Comparison of ENCODE assay signal across 8 cellular contexts in genomic region chr20:34709044-34709835, GRCh38. TPM values are rescaled to one million over a fixed set of nuclear protein-coding genes. Genes with fewer than 3 reads are reported as not detected.
A peak's percentile ranks its signal among the peaks of the same experiment; 100 is the strongest.
DNase-seq lines count a peak whose midpoint lies in the region; ATAC-seq and TF ChIP-seq lines count a peak whose summit lies in the region.

No MANE protein-coding gene starts in this region.

- no peak for TF ChIP-seq CTCF in glutamatergic neuron (IDR thresholded peaks at IDR 0.05; ENCODE audit: partially characterized antibody, unreplicated experiment)
- no peak for TF ChIP-seq CTCF in ovary (IDR thresholded peaks at IDR 0.05)

- peak overlapping the region; percentile 88 for H3K4me3 ChIP-seq in ovary
- peak overlapping the region; percentile 77 for H3K4me3 ChIP-seq in thymus (ENCODE audit: low read length)

- H3K36me3 Mint-ChIP-seq in glutamatergic neuron (ENCODE audit: unreplicated experiment): peaks cover 5% of the 10 kb centered on the region

- peak; percentile 48 for ATAC-seq in GM21528 (IDR thresholded peaks at IDR 0.05; ENCODE audit: low FRiP score, unreplicated experiment)

- H3K27ac ChIP-seq in ovary (peak overlapping the region; percentile 74 to 96), thymus (ENCODE audit: low read depth) (peak overlapping the region; percentile 75)

- no peak for TF ChIP-seq RAD21 in Ishikawa (IDR thresholded peaks at IDR 0.05; ENCODE audit: low read depth)

- intact Hi-C loops in ovary (cut with DNase I): loop anchor here in 2 of 4 donors (5.0 to 10.0 kb wide), 3 partner anchors 174 to 397 kb away; no protein-coding TSS in a partner anchor

- no peaks in the 10 kb centered on the region for H3K36me3 ChIP-seq in ovary
- H3K36me3 ChIP-seq in thymus (ENCODE audit: control insufficient read depth, insufficient read depth): peaks cover 6% of the 10 kb centered on the region

- peak overlapping the region; percentile 91 for H3K27ac Mint-ChIP-seq in glutamatergic neuron (ENCODE audit: unreplicated experiment)

- H3K27me3 ChIP-seq in ovary: no peaks in the 10 kb centered on the region
- peaks cover 5% of the 10 kb centered on the region for H3K27me3 ChIP-seq in thymus (ENCODE audit: control insufficient read depth, insufficient read depth)

- peaks cover 6% of the 10 kb centered on the region for H3K4me1 ChIP-seq in ovary (ENCODE audit: insufficient read depth)
- H3K4me1 ChIP-seq in thymus (ENCODE audit: control insufficient read depth, insufficient read depth, low read length): peaks cover 6% of the 10 kb centered on the region

- H3K9me3 ChIP-seq in ovary (no peaks in the 10 kb centered on the region), thymus (ENCODE audit: control insufficient read depth) (no peaks in the 10 kb centered on the region)

- peak overlapping the region; percentile 78 for H3K4me3 Mint-ChIP-seq in glutamatergic neuron (ENCODE audit: unreplicated experiment)

- DNase-seq in DMS53 (lab: John Stamatoyannopoulos, UW) (peak; percentile 94), SK-N-DZ (ENCODE audit: low spot score) (peak; percentile 93), glutamatergic neuron (peak; percentile 86), ovary (peak; percentile 90 to 94 (median 93))
- peak; percentile 74 for DNase-seq in activated naive CD4-positive, alpha-beta T cell treated with anti-CD3 and anti-CD28 coated beads, Interleukin-2, amount 50 U/mL, for 16 hours

- WGBS in ovary, 3 donors: 0 to 1% (median 0%) methylated on average over 34 to 64 of the region's 64 CpGs
- WGBS in thymus: under 1% methylated on average over 64 of the region's 64 CpGs

- H3K4me1 Mint-ChIP-seq in glutamatergic neuron (ENCODE audit: low read depth, unreplicated experiment): peaks cover 31% of the 10 kb centered on the region

- peaks cover 19% of the 10 kb centered on the region for H3K27me3 Mint-ChIP-seq in glutamatergic neuron (ENCODE audit: unreplicated experiment)

- peak; percentile 43 for TF ChIP-seq POLR2A in ovary (IDR thresholded peaks at IDR 0.05)

- TF ChIP-seq EP300 in Ishikawa (IDR thresholded peaks at IDR 0.05; ENCODE audit: borderline replicate concordance) (no peak), ovary (IDR thresholded peaks at IDR 0.05) (no peak)

- H3K9me3 Mint-ChIP-seq in glutamatergic neuron (ENCODE audit: unreplicated experiment): peaks cover 29% of the 10 kb centered on the region

TF ChIP-seq in Ishikawa, 13 proteins besides CTCF, POLR2A, EP300 and RAD21:
- peak; percentile 34; the same call in 1 of the 2 replicates for TF ChIP-seq CREB1 (IDR thresholded peaks at IDR 0.05; ENCODE audit: low read depth)
- TF ChIP-seq ZBTB7A (IDR thresholded peaks at IDR 0.05; ENCODE audit: low read depth): no peak
- no peak for TF ChIP-seq CEBPB (IDR thresholded peaks at IDR 0.05)
- TF ChIP-seq YY1 (IDR thresholded peaks at IDR 0.05; ENCODE audit: low read depth): no peak
- TF ChIP-seq, protein P1, sequence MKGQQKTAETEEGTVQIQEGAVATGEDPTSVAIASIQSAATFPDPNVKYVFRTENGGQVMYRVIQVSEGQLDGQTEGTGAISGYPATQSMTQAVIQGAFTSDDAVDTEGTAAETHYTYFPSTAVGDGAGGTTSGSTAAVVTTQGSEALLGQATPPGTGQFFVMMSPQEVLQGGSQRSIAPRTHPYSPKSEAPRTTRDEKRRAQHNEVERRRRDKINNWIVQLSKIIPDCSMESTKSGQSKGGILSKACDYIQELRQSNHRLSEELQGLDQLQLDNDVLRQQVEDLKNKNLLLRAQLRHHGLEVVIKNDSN (IDR thresholded peaks at IDR 0.05): no peak
- TF ChIP-seq REST (IDR thresholded peaks at IDR 0.05; ENCODE audit: low read depth): no peak
- TF ChIP-seq TEAD4 (IDR thresholded peaks at IDR 0.05): no peak
- TF ChIP-seq TCF12 (IDR thresholded peaks at IDR 0.05; ENCODE audit: low read depth): no peak; the same call in 1 of the 2 replicates
- TF ChIP-seq MAX (IDR thresholded peaks at IDR 0.05): 0 out of 2 replicates have a peak, but pooled peaks have one; percentile 10
- TF ChIP-seq EGR1 (IDR thresholded peaks at IDR 0.05): peak; percentile 29; the same call in 1 of the 2 replicates
- no peak for TF ChIP-seq FOXM1 (IDR thresholded peaks at IDR 0.05; ENCODE audit: borderline replicate concordance, low read depth)
- TF ChIP-seq TAF1 (IDR thresholded peaks at IDR 0.05; ENCODE audit: low read depth): peak; percentile 49; the same call in 1 of the 2 replicates
- TF ChIP-seq NFIC (IDR thresholded peaks at IDR 0.05): no peak

RNA-seq across cellular contexts. Expression of gene TP53INP2, which starts 5.1 kb away (rescaled TPM):
- 13.1 and 17.0 TPM in 2 replicates for polyA plus RNA-seq in SK-N-DZ (2014; cell fraction: cytosol; rRNA removed)
- 8.1 and 14.3 TPM in 2 replicates for polyA plus RNA-seq in SK-N-DZ (2014; cell fraction: nucleus; rRNA removed)
- 178 TPM for total RNA-seq in glutamatergic neuron (ENCODE audit: unreplicated experiment)
- total RNA-seq in ovary: 10 to 100 TPM in 4 of 7 donors, 1 to 10 TPM in 3; 4.9 to 16.0 (median 13.3) TPM
- polyA plus RNA-seq in ovary: 10 to 100 TPM in 1 of 2 donors, 1 to 10 TPM in 1; 6.9 to 50.3 TPM
- 5.7 TPM for polyA plus RNA-seq in thymus

RNA-seq across cellular contexts. Expression of gene PIGU, which starts 32.3 kb away (rescaled TPM):
- polyA plus RNA-seq in SK-N-DZ (2014; cell fraction: cytosol; rRNA removed): 41.5 and 43.8 TPM in 2 replicates
- polyA plus RNA-seq in SK-N-DZ (2014; cell fraction: nucleus; rRNA removed): 18.2 and 32.8 TPM in 2 replicates
- total RNA-seq in glutamatergic neuron (ENCODE audit: unreplicated experiment) (19.4 TPM), ovary (10 to 100 TPM; 14.4 to 26.5 (median 19.1) TPM)
- polyA plus RNA-seq in ovary (10 to 100 TPM; 20.9 to 61.4 TPM), thymus (15.5 TPM)

Comparison
In these comparisons a context has a peak if more than half of its experiments do, and no peak if none do; other contexts are left out.
1. Peak in every context shown above with its lines: DNase-seq, ATAC-seq, H3K4me3 ChIP-seq and H3K27ac ChIP-seq.
2. RNA of gene TP53INP2, which starts 5.1 kb away (total RNA-seq): 178 TPM in glutamatergic neuron (single experiment); 4.9 to 16.0 TPM in ovary; every median in the first group is over 10 times any median in the second.